In the genomic region with DNA sequence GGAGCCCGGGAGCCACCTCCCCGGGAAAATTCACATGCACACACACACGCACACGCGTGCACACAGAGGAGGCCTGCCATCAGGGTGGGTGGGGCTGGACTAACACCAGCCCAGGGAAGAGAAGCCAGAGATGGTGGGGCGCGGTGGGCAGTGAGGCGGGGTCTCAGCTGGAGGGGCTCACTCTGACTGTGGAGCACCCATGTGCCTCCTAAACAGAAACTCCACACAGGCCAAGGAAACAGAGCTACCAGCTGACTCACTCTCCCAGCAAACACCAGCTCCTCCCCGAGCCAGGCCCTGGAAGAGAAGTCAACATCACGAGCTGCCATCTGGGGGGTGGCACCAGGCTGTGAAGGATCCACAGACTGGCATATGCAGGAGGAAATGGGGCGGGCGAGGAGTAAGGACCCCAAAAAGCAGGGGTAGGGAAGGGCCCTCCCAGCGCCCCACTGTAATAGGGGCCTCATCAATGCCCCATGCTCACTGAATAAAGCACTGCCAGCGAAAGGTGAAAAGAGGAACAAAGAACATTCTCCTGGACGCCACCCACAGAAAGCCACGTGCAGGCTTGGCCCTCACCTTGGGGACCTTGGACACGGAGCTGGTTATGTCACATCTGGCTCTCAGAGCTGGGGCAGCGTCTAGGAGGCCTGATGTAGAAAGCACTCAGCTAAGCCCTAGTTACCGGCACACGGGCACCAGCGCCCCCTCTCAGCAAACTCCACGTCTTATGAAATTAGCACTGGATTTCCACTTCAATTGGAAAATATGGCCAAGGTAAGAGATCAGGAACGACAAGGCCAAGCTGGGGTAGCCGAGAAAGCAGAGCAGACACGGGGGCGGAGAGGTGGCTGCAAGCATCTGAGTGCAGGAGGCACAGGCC, we compare ENCODE assay signal across 1 cellular context.
TF ChIP-seq lines count a peak whose summit lies in the region.

No MANE protein-coding gene starts in this region.

TF ChIP-seq in HepG2, 621 proteins besides CTCF, POLR2A, EP300 and RAD21 (continued from another document and continues in another):
- TF ChIP-seq, protein P1, sequence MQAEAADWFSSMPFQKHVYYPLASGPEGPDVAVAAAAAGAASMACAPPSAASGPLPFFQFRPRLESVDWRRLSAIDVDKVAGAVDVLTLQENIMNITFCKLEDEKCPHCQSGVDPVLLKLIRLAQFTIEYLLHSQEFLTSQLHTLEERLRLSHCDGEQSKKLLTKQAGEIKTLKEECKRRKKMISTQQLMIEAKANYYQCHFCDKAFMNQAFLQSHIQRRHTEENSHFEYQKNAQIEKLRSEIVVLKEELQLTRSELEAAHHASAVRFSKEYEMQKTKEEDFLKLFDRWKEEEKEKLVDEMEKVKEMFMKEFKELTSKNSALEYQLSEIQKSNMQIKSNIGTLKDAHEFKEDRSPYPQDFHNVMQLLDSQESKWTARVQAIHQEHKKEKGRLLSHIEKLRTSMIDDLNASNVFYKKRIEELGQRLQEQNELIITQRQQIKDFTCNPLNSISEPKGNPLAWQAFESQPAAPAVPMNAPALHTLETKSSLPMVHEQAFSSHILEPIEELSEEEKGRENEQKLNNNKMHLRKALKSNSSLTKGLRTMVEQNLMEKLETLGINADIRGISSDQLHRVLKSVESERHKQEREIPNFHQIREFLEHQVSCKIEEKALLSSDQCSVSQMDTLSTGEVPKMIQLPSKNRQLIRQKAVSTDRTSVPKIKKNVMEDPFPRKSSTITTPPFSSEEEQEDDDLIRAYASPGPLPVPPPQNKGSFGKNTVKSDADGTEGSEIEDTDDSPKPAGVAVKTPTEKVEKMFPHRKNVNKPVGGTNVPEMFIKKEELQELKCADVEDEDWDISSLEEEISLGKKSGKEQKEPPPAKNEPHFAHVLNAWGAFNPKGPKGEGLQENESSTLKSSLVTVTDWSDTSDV (CRISPR knock-in tag; IDR thresholded peaks at IDR 0.05): 0 out of 2 replicates have a peak, but pooled peaks have one; percentile 42
- TF ChIP-seq, protein P2, sequence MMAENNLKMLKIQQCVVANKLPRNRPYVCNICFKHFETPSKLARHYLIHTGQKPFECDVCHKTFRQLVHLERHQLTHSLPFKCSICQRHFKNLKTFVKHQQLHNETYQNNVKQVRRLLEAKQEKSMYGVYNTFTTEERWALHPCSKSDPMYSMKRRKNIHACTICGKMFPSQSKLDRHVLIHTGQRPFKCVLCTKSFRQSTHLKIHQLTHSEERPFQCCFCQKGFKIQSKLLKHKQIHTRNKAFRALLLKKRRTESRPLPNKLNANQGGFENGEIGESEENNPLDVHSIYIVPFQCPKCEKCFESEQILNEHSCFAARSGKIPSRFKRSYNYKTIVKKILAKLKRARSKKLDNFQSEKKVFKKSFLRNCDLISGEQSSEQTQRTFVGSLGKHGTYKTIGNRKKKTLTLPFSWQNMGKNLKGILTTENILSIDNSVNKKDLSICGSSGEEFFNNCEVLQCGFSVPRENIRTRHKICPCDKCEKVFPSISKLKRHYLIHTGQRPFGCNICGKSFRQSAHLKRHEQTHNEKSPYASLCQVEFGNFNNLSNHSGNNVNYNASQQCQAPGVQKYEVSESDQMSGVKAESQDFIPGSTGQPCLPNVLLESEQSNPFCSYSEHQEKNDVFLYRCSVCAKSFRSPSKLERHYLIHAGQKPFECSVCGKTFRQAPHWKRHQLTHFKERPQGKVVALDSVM (CRISPR knock-in tag; IDR thresholded peaks at IDR 0.05): no peak; the same call in 1 of the 2 replicates
- TF ChIP-seq FOXC1 (CRISPR knock-in tag; IDR thresholded peaks at IDR 0.05; ENCODE audit: borderline replicate concordance) (no peak), ARNTL (CRISPR knock-in tag; IDR thresholded peaks at IDR 0.05) (peak; percentile 68; the same call in 1 of the 2 replicates), MAFK (conservative IDR thresholded peaks at IDR 0.05 in 1 of 2, IDR thresholded peaks at IDR 0.05 in 1 of 2; ENCODE audit: low read length in 2 of 2) (no peak), NR2C2 (CRISPR knock-in tag; IDR thresholded peaks at IDR 0.05; ENCODE audit: borderline replicate concordance) (0 out of 2 replicates have a peak, but pooled peaks have one; percentile 30), CEBPB (IDR thresholded peaks at IDR 0.05; ENCODE audit: borderline replicate concordance, low read depth, low read length) (no peak), SCMH1 (CRISPR knock-in tag; IDR thresholded peaks at IDR 0.05; ENCODE audit: borderline replicate concordance) (no peak), MATR3 (CRISPR knock-in tag; IDR thresholded peaks at IDR 0.05) (no peak), ZNF354B (CRISPR knock-in tag; IDR thresholded peaks at IDR 0.05) (no peak), ZNF282 (IDR thresholded peaks at IDR 0.05; ENCODE audit: partially characterized antibody) (no peak), ZNF703 (CRISPR knock-in tag; IDR thresholded peaks at IDR 0.05; ENCODE audit: borderline replicate concordance) (no peak), ZNF431 (CRISPR knock-in tag; IDR thresholded peaks at IDR 0.05; ENCODE audit: borderline replicate concordance, low read depth) (0 out of 2 replicates have a peak, but pooled peaks have one; percentile 65), TCF7L2 (IDR thresholded peaks at IDR 0.05; ENCODE audit: low read depth, low read length) (no peak), MED8 (CRISPR knock-in tag; IDR thresholded peaks at IDR 0.05; ENCODE audit: insufficient replicate concordance) (no peak), NR2F2 (IDR thresholded peaks at IDR 0.05; ENCODE audit: borderline replicate concordance, low read depth) (no peak), ZNF143 (CRISPR knock-in tag; IDR thresholded peaks at IDR 0.05) (no peak), PHF21A (CRISPR knock-in tag; IDR thresholded peaks at IDR 0.05) (peak; percentile 78), ZNF629 (CRISPR knock-in tag; conservative IDR thresholded peaks at IDR 0.05) (no peak), ZNF772 (CRISPR knock-in tag; IDR thresholded peaks at IDR 0.05) (peak; percentile 23), ZNF367 (CRISPR knock-in tag; IDR thresholded peaks at IDR 0.05; ENCODE audit: borderline replicate concordance) (no peak), HOXA3 (CRISPR knock-in tag; IDR thresholded peaks at IDR 0.05) (0 out of 2 replicates have a peak, but pooled peaks have one; percentile 36), YY1 (IDR thresholded peaks at IDR 0.05; ENCODE audit: insufficient read depth, insufficient replicate concordance, low read depth, low read length) (no peak), SKI (IDR thresholded peaks at IDR 0.05; ENCODE audit: partially characterized antibody) (peak; percentile 32), KDM1A (CRISPR knock-in tag; IDR thresholded peaks at IDR 0.05) (no peak), NR2F6 (IDR thresholded peaks at IDR 0.05) (no peak), NR2F6 (CRISPR knock-in tag; IDR thresholded peaks at IDR 0.05) (peak; percentile 64; the same call in 1 of the 2 replicates), ZNF331 (CRISPR knock-in tag; IDR thresholded peaks at IDR 0.05) (peak; percentile 51), PHF20 (CRISPR knock-in tag; IDR thresholded peaks at IDR 0.05) (0 out of 2 replicates have a peak, but pooled peaks have one; percentile 33), GATAD1 (CRISPR knock-in tag; IDR thresholded peaks at IDR 0.05) (no peak)
- TF ChIP-seq, protein P3, sequence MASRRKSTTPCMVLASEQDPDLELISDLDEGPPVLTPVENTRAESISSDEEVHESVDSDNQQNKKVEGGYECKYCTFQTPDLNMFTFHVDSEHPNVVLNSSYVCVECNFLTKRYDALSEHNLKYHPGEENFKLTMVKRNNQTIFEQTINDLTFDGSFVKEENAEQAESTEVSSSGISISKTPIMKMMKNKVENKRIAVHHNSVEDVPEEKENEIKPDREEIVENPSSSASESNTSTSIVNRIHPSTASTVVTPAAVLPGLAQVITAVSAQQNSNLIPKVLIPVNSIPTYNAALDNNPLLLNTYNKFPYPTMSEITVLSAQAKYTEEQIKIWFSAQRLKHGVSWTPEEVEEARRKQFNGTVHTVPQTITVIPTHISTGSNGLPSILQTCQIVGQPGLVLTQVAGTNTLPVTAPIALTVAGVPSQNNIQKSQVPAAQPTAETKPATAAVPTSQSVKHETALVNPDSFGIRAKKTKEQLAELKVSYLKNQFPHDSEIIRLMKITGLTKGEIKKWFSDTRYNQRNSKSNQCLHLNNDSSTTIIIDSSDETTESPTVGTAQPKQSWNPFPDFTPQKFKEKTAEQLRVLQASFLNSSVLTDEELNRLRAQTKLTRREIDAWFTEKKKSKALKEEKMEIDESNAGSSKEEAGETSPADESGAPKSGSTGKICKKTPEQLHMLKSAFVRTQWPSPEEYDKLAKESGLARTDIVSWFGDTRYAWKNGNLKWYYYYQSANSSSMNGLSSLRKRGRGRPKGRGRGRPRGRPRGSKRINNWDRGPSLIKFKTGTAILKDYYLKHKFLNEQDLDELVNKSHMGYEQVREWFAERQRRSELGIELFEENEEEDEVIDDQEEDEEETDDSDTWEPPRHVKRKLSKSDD (CRISPR knock-in tag; IDR thresholded peaks at IDR 0.05; ENCODE audit: low read depth): no peak
- TF ChIP-seq, protein P4, sequence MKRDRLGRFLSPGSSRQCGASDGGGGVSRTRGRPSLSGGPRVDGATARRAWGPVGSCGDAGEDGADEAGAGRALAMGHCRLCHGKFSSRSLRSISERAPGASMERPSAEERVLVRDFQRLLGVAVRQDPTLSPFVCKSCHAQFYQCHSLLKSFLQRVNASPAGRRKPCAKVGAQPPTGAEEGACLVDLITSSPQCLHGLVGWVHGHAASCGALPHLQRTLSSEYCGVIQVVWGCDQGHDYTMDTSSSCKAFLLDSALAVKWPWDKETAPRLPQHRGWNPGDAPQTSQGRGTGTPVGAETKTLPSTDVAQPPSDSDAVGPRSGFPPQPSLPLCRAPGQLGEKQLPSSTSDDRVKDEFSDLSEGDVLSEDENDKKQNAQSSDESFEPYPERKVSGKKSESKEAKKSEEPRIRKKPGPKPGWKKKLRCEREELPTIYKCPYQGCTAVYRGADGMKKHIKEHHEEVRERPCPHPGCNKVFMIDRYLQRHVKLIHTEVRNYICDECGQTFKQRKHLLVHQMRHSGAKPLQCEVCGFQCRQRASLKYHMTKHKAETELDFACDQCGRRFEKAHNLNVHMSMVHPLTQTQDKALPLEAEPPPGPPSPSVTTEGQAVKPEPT (CRISPR knock-in tag; IDR thresholded peaks at IDR 0.05; ENCODE audit: low read depth): no peak
- TF ChIP-seq, protein P5, sequence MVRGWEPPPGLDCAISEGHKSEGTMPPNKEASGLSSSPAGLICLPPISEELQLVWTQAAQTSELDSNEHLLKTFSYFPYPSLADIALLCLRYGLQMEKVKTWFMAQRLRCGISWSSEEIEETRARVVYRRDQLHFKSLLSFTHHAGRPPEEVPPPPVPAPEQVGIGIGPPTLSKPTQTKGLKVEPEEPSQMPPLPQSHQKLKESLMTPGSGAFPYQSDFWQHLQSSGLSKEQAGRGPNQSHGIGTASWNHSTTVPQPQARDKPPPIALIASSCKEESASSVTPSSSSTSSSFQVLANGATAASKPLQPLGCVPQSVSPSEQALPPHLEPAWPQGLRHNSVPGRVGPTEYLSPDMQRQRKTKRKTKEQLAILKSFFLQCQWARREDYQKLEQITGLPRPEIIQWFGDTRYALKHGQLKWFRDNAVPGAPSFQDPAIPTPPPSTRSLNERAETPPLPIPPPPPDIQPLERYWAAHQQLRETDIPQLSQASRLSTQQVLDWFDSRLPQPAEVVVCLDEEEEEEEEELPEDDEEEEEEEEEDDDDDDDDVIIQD (CRISPR knock-in tag; IDR thresholded peaks at IDR 0.05; ENCODE audit: low read depth): no peak
- TF ChIP-seq, protein P6, sequence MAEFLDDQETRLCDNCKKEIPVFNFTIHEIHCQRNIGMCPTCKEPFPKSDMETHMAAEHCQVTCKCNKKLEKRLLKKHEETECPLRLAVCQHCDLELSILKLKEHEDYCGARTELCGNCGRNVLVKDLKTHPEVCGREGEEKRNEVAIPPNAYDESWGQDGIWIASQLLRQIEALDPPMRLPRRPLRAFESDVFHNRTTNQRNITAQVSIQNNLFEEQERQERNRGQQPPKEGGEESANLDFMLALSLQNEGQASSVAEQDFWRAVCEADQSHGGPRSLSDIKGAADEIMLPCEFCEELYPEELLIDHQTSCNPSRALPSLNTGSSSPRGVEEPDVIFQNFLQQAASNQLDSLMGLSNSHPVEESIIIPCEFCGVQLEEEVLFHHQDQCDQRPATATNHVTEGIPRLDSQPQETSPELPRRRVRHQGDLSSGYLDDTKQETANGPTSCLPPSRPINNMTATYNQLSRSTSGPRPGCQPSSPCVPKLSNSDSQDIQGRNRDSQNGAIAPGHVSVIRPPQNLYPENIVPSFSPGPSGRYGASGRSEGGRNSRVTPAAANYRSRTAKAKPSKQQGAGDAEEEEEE (CRISPR knock-in tag; IDR thresholded peaks at IDR 0.05; ENCODE audit: borderline replicate concordance): no peak
- TF ChIP-seq, protein P7, sequence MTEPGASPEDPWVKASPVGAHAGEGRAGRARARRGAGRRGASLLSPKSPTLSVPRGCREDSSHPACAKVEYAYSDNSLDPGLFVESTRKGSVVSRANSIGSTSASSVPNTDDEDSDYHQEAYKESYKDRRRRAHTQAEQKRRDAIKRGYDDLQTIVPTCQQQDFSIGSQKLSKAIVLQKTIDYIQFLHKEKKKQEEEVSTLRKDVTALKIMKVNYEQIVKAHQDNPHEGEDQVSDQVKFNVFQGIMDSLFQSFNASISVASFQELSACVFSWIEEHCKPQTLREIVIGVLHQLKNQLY (CRISPR knock-in tag; IDR thresholded peaks at IDR 0.05): peak; percentile 19; the same call in 1 of the 2 replicates
- TF ChIP-seq, protein P8, sequence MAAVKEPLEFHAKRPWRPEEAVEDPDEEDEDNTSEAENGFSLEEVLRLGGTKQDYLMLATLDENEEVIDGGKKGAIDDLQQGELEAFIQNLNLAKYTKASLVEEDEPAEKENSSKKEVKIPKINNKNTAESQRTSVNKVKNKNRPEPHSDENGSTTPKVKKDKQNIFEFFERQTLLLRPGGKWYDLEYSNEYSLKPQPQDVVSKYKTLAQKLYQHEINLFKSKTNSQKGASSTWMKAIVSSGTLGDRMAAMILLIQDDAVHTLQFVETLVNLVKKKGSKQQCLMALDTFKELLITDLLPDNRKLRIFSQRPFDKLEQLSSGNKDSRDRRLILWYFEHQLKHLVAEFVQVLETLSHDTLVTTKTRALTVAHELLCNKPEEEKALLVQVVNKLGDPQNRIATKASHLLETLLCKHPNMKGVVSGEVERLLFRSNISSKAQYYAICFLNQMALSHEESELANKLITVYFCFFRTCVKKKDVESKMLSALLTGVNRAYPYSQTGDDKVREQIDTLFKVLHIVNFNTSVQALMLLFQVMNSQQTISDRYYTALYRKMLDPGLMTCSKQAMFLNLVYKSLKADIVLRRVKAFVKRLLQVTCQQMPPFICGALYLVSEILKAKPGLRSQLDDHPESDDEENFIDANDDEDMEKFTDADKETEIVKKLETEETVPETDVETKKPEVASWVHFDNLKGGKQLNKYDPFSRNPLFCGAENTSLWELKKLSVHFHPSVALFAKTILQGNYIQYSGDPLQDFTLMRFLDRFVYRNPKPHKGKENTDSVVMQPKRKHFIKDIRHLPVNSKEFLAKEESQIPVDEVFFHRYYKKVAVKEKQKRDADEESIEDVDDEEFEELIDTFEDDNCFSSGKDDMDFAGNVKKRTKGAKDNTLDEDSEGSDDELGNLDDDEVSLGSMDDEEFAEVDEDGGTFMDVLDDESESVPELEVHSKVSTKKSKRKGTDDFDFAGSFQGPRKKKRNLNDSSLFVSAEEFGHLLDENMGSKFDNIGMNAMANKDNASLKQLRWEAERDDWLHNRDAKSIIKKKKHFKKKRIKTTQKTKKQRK (IDR thresholded peaks at IDR 0.05; ENCODE audit: low read length): no peak
- TF ChIP-seq, protein P9, sequence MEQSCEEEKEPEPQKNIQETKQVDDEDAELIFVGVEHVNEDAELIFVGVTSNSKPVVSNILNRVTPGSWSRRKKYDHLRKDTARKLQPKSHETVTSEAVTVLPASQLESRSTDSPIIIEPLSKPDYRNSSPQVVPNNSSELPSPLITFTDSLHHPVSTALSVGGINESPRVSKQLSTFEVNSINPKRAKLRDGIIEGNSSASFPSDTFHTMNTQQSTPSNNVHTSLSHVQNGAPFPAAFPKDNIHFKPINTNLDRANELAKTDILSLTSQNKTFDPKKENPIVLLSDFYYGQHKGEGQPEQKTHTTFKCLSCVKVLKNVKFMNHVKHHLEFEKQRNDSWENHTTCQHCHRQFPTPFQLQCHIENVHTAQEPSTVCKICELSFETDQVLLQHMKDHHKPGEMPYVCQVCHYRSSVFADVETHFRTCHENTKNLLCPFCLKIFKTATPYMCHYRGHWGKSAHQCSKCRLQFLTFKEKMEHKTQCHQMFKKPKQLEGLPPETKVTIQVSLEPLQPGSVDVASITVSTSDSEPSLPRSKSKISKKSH (CRISPR knock-in tag; IDR thresholded peaks at IDR 0.05; ENCODE audit: borderline replicate concordance): peak; percentile 58; the same call in 1 of the 2 replicates
